ENCODE assay signal across 2 cellular contexts in the genomic region with DNA sequence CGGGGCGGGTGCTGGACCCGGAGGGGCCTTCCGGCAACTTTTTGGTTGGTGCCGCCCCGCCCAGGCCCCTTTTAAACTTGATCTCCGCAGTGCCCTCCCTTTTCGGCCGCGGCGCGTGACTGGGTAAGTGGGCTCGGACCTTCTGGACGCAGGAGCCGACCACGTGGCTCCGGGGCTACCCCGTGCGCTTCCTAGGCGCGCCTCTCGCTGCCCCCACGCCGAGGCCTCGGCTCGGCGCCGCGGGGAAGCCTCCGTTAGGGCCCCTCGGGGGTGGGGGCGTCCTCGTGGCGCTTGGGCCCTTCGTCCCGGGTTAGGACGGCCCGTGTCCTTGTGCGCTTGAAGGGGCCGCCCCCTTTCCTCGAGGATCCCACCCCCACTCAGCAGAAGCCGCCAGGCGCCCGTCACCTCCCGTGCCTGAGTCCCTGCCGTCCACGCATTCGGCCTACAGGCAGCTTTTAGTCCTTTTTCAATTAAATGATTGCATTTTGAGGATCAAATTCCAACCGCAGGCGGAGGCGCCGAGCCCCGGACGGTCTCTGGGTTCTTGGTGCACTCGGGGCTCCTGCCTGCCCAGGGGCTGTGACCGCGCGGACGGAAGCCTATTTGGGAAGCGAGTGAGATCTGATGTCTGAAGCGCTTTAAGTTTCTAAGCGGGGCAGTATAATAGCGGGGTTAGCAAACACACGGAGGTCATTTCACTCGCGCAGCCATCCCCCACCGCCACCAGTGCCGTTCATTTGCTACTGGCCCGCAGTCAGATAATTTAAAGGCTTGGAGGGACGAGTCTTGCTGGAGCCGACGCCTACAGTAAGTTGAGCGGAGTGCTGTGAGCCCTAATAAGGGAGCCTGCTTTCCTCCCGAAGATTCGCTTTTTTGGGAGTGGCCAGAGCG.
TF ChIP-seq lines count a peak whose summit lies in the region.

No MANE protein-coding gene starts in this region.

TF ChIP-seq in IMR-90, 13 proteins besides CTCF, POLR2A, EP300 and RAD21:
- TF ChIP-seq USF2 (IDR thresholded peaks at IDR 0.05; ENCODE audit: low read depth, low read length) (peak; percentile 88), MAZ (IDR thresholded peaks at IDR 0.05; ENCODE audit: borderline replicate concordance, low read depth, low read length) (peak; percentile 80), NFE2L2 (IDR thresholded peaks at IDR 0.05; ENCODE audit: low read depth, low read length) (no peak), BHLHE40 (IDR thresholded peaks at IDR 0.05; ENCODE audit: low read depth, low read length) (peak; percentile 71), CHD1 (IDR thresholded peaks at IDR 0.05; ENCODE audit: low read depth, low read length) (peak; percentile 51; the same call in 1 of the 2 replicates), MXI1 (IDR thresholded peaks at IDR 0.05; ENCODE audit: borderline replicate concordance, low read depth, low read length) (peak; percentile 82; the same call in 1 of the 2 replicates), FOS (IDR thresholded peaks at IDR 0.05; ENCODE audit: low read depth, low read length) (no peak)

TF ChIP-seq in SK-N-SH treated with all-trans-retinoic acid at 6 μM for 48 hours, 23 proteins besides CTCF, POLR2A, EP300 and RAD21 (continued from another document):
- TF ChIP-seq RARB (CRISPR knock-in tag; IDR thresholded peaks at IDR 0.05) = no peak
- TF ChIP-seq CSDC2 (CRISPR knock-in tag; IDR thresholded peaks at IDR 0.05) = no peak
- TF ChIP-seq ZNF565 (CRISPR knock-in tag; conservative IDR thresholded peaks at IDR 0.05; ENCODE audit: low read depth) = no peak
- TF ChIP-seq, protein P1, sequence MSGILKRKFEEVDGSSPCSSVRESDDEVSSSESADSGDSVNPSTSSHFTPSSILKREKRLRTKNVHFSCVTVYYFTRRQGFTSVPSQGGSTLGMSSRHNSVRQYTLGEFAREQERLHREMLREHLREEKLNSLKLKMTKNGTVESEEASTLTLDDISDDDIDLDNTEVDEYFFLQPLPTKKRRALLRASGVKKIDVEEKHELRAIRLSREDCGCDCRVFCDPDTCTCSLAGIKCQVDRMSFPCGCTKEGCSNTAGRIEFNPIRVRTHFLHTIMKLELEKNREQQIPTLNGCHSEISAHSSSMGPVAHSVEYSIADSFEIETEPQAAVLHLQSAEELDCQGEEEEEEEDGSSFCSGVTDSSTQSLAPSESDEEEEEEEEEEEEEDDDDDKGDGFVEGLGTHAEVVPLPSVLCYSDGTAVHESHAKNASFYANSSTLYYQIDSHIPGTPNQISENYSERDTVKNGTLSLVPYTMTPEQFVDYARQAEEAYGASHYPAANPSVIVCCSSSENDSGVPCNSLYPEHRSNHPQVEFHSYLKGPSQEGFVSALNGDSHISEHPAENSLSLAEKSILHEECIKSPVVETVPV (CRISPR knock-in tag; IDR thresholded peaks at IDR 0.05) = no peak
- TF ChIP-seq, protein P2, sequence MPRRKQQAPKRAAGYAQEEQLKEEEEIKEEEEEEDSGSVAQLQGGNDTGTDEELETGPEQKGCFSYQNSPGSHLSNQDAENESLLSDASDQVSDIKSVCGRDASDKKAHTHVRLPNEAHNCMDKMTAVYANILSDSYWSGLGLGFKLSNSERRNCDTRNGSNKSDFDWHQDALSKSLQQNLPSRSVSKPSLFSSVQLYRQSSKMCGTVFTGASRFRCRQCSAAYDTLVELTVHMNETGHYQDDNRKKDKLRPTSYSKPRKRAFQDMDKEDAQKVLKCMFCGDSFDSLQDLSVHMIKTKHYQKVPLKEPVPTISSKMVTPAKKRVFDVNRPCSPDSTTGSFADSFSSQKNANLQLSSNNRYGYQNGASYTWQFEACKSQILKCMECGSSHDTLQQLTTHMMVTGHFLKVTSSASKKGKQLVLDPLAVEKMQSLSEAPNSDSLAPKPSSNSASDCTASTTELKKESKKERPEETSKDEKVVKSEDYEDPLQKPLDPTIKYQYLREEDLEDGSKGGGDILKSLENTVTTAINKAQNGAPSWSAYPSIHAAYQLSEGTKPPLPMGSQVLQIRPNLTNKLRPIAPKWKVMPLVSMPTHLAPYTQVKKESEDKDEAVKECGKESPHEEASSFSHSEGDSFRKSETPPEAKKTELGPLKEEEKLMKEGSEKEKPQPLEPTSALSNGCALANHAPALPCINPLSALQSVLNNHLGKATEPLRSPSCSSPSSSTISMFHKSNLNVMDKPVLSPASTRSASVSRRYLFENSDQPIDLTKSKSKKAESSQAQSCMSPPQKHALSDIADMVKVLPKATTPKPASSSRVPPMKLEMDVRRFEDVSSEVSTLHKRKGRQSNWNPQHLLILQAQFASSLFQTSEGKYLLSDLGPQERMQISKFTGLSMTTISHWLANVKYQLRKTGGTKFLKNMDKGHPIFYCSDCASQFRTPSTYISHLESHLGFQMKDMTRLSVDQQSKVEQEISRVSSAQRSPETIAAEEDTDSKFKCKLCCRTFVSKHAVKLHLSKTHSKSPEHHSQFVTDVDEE (CRISPR knock-in tag; IDR thresholded peaks at IDR 0.05) = no peak
- no peak for TF ChIP-seq BACH2 (CRISPR knock-in tag; IDR thresholded peaks at IDR 0.05; ENCODE audit: borderline replicate concordance)
- no peak for TF ChIP-seq POU6F1 (CRISPR knock-in tag; IDR thresholded peaks at IDR 0.05; ENCODE audit: borderline replicate concordance, low read depth)
- no peak for TF ChIP-seq SNAI2 (CRISPR knock-in tag; IDR thresholded peaks at IDR 0.05)
- no peak for TF ChIP-seq ISL1 (CRISPR knock-in tag; IDR thresholded peaks at IDR 0.05)
- TF ChIP-seq ZFP3 (CRISPR knock-in tag; IDR thresholded peaks at IDR 0.05) = no peak
